Comparison of ENCODE assay signal across 20 cellular contexts in the genomic region with DNA sequence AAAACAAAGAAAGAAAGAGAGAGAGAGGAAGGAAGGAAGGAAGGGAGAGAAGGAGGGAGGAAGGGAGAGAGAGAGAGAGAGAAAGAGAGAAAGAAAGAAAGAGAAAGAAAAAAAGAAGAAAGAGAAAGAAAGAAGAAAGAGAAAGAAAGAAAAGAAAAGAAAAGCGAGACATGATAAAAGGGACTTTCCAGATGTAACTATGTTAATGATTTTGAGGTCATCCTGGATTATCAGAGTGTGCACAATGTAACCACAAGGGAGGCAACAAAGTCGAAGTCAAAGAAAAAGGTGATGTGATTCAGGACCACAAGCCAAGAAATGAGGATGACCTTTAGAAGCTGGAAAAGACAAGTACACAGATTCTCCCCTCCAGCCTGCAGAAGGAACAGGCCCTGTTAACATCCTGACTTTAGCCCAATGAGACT. TPM values are rescaled to one million over a fixed set of nuclear protein-coding genes. Genes with fewer than 3 reads are reported as not detected.
A peak's percentile ranks its signal among the peaks of the same experiment; 100 is the strongest.
DNase-seq lines count a peak whose midpoint lies in the region; ATAC-seq and TF ChIP-seq lines count a peak whose summit lies in the region.
"Had no signal": no experiment of that assay in that cellular context is flagged by ENCODE, and none has a peak within 500 bp of the region (broad histone marks: within the 10 kb centered on the region; RNA-seq: fewer than 3 reads in every experiment).

No MANE protein-coding gene starts in this region.

- H3K4me1 ChIP-seq in MM.1S (ENCODE audit: low read length), result peaks cover 11% of the 10 kb centered on the region
- H3K4me1 ChIP-seq: esophagus muscularis mucosa, gastrocnemius medialis, parathyroid adenoma, sigmoid colon, tibial nerve had no signal

- TF ChIP-seq CTCF in natural killer cell (IDR thresholded peaks at IDR 0.05) (no peak), MM.1S (IDR thresholded peaks at IDR 0.05; ENCODE audit: low read length) (no peak)

- no peak overlapping the region for H3K9ac ChIP-seq in MM.1S (ENCODE audit: low read length)
- H3K9ac ChIP-seq: parathyroid adenoma had no signal

- no peak for DNase-seq in natural killer cell treated with Interleukin-12 subunit alpha and Interleukin-12 subunit beta and Interleukin-15 and Interleukin-18, amount 100 ng/mL, for 72 hours (ENCODE audit: low spot score)
- DNase-seq in natural killer cell (no peak), MM.1S (peak; percentile 79), kidney glomerular epithelial cell (lab: John Stamatoyannopoulos, UW) (peak; percentile 44), HPDE6-E6E7 (ENCODE audit: extremely low spot score) (no peak)
- DNase-seq: cerebellar nuclear complex; DMS79; effector CD4-positive, alpha-beta T cell; gastrocnemius medialis; naive thymus-derived CD4-positive, alpha-beta T cell; NCI-H1417 treated with DMSO at 0.1 percent for 48 hours; NCI-H524; sigmoid colon; T1000 had no signal

- H3K36me3 ChIP-seq in MM.1S (replicated peaks; ENCODE audit: insufficient read depth, low read length), result no peaks in the 10 kb centered on the region
- H3K36me3 ChIP-seq: esophagus muscularis mucosa, gastrocnemius medialis, sigmoid colon, tibial nerve had no signal

- intact Hi-C loops in natural killer cell (cut with micrococcal nuclease), result no loop called here

- peaks cover 15 to 24% of the 10 kb centered on the region in 2 donors for H3K27me3 Mint-ChIP-seq in natural killer cell treated with Interleukin-12 subunit alpha and Interleukin-12 subunit beta and Interleukin-15 and Interleukin-18, amount 100 ng/mL, for 72 hours
- H3K27me3 Mint-ChIP-seq in natural killer cell (ENCODE audit: low read depth in 2 of 2), result peaks cover 16 to 27% of the 10 kb centered on the region in 2 donors

- peaks cover 14% of the 10 kb centered on the region; the same call in 1 of the 2 replicates for H3F3A ChIP-seq in MM.1S (ENCODE audit: insufficient read depth, low read length)

- 0 out of 2 replicates have a peak, but pooled peaks cover 12% of the 10 kb centered on the region for H3K27me3 ChIP-seq in MM.1S (replicated peaks; ENCODE audit: insufficient read depth, low read length)

- no peak overlapping the region for H2AFZ ChIP-seq in MM.1S (ENCODE audit: low read length)
- H2AFZ ChIP-seq: parathyroid adenoma had no signal

- peak overlapping the region; percentile 12; the same call in 1 of the 2 replicates for H3K4me3 ChIP-seq in MM.1S (ENCODE audit: low read length)
- H3K4me3 ChIP-seq: esophagus muscularis mucosa, gastrocnemius medialis, sigmoid colon, tibial nerve had no signal

- H3K79me2 ChIP-seq in MM.1S (ENCODE audit: low read length), result no peaks in the 10 kb centered on the region
- H3K79me2 ChIP-seq: parathyroid adenoma had no signal

- peak in 1 of 2 donors; percentile 67 for ATAC-seq in natural killer cell treated with Interleukin-12 subunit alpha and Interleukin-12 subunit beta and Interleukin-15 and Interleukin-18, amount 100 ng/mL, for 72 hours
- ATAC-seq in natural killer cell (no peak), GM18907 (IDR thresholded peaks at IDR 0.05; ENCODE audit: unreplicated experiment) (no peak), HG02623 (IDR thresholded peaks at IDR 0.05; ENCODE audit: unreplicated experiment) (no peak)
- ATAC-seq: gastrocnemius medialis; naive thymus-derived CD4-positive, alpha-beta T cell had no signal

- H3K9me3 Mint-ChIP-seq in natural killer cell treated with Interleukin-12 subunit alpha and Interleukin-12 subunit beta and Interleukin-15 and Interleukin-18, amount 100 ng/mL, for 72 hours, result no peaks in the 10 kb centered on the region
- no peaks in the 10 kb centered on the region for H3K9me3 Mint-ChIP-seq in natural killer cell

- peak overlapping the region; percentile 33; the same call in 1 of the 2 replicates for H3K27ac ChIP-seq in MM.1S (ENCODE audit: low read length)
- H3K27ac ChIP-seq: esophagus muscularis mucosa, gastrocnemius medialis, parathyroid adenoma, RWPE1, sigmoid colon, tibial nerve had no signal

- no peaks in the 10 kb centered on the region for H3K9me3 ChIP-seq in MM.1S (replicated peaks; ENCODE audit: insufficient read depth, low read length)
- H3K9me3 ChIP-seq: esophagus muscularis mucosa, gastrocnemius medialis, sigmoid colon, tibial nerve had no signal

- no peaks in the 10 kb centered on the region for H4K20me1 ChIP-seq in MM.1S (ENCODE audit: insufficient read depth, low read length)

- H3K4me3 Mint-ChIP-seq in natural killer cell treated with Interleukin-12 subunit alpha and Interleukin-12 subunit beta and Interleukin-15 and Interleukin-18, amount 100 ng/mL, for 72 hours, result peak overlapping the region; percentile 2
- no peak overlapping the region for H3K4me3 Mint-ChIP-seq in natural killer cell
- H3K4me3 Mint-ChIP-seq: naive thymus-derived CD4-positive, alpha-beta T cell had no signal

- H3K36me3 Mint-ChIP-seq in natural killer cell treated with Interleukin-12 subunit alpha and Interleukin-12 subunit beta and Interleukin-15 and Interleukin-18, amount 100 ng/mL, for 72 hours, result no peaks in the 10 kb centered on the region
- H3K36me3 Mint-ChIP-seq in natural killer cell, result no peaks in the 10 kb centered on the region
- H3K36me3 Mint-ChIP-seq: naive thymus-derived CD4-positive, alpha-beta T cell had no signal

- H3K9me2 ChIP-seq in MM.1S (replicated peaks; ENCODE audit: insufficient read depth, low read length), result no peaks in the 10 kb centered on the region

- H3K4me2 ChIP-seq in MM.1S (ENCODE audit: low read depth, low read length), result peak overlapping the region; percentile 50

- no peak overlapping the region for H3K27ac Mint-ChIP-seq in natural killer cell treated with Interleukin-12 subunit alpha and Interleukin-12 subunit beta and Interleukin-15 and Interleukin-18, amount 100 ng/mL, for 72 hours
- no peak overlapping the region for H3K27ac Mint-ChIP-seq in natural killer cell
- H3K27ac Mint-ChIP-seq: naive thymus-derived CD4-positive, alpha-beta T cell had no signal

- H3K4me1 Mint-ChIP-seq in natural killer cell treated with Interleukin-12 subunit alpha and Interleukin-12 subunit beta and Interleukin-15 and Interleukin-18, amount 100 ng/mL, for 72 hours (ENCODE audit: low read depth in 2 of 2), result peaks cover 4 to 5% of the 10 kb centered on the region in 2 donors
- H3K4me1 Mint-ChIP-seq in natural killer cell, result no peaks in the 10 kb centered on the region

RNA-seq across cellular contexts. Expression of gene PAX2, which starts 48.9 kb away (rescaled TPM):
- total RNA-seq in natural killer cell treated with Interleukin-12 subunit alpha and Interleukin-12 subunit beta and Interleukin-15 and Interleukin-18, amount 100 ng/mL, for 72 hours, result not detected
- total RNA-seq in natural killer cell, result not detected
- total RNA-seq: esophagus muscularis mucosa; gastrocnemius medialis; naive thymus-derived CD4-positive, alpha-beta T cell; sigmoid colon; tibial nerve had no signal

Comparison
In these comparisons a context has a peak if more than half of its experiments do, and no peak if none do; other contexts are left out.
1. DNase-seq: peak in MM.1S (single experiment) and kidney glomerular epithelial cell (single experiment); none in natural killer cell treated with Interleukin-12 subunit alpha and Interleukin-12 subunit beta and Interleukin-15 and Interleukin-18, amount 100 ng/mL, for 72 hours (single experiment), natural killer cell (single experiment) and HPDE6-E6E7 (single experiment).